Comparison of ENCODE assay signal across 29 cellular contexts in genomic region chr4:151455212-151455611, GRCh38. TPM values are rescaled to one million over a fixed set of nuclear protein-coding genes. Genes with fewer than 3 reads are reported as not detected.
A peak's percentile ranks its signal among the peaks of the same experiment; 100 is the strongest.
DNase-seq lines count a peak whose midpoint lies in the region; ATAC-seq and TF ChIP-seq lines count a peak whose summit lies in the region.
"Had no signal": no experiment of that assay in that cellular context is flagged by ENCODE, and none has a peak within 500 bp of the region (broad histone marks: within the 10 kb centered on the region; RNA-seq: fewer than 3 reads in every experiment).

No MANE protein-coding gene starts in this region.

- no peaks in the 10 kb centered on the region for H3K9me3 ChIP-seq in heart right ventricle
- no peaks in the 10 kb centered on the region for H3K9me3 ChIP-seq in transverse colon
- no peaks in the 10 kb centered on the region for H3K9me3 ChIP-seq in esophagus squamous epithelium
- H3K9me3 ChIP-seq: ascending aorta, SJCRH30, upper lobe of right lung had no signal

- in situ Hi-C loops in transverse colon (cut with MboI; ENCODE audit: low pct_ligation_motif_present in 1 of 4, low pct_unique_long_range_greater_than_20kb in 1 of 4, low sequenced_read_pairs in 3 of 4): no loop called here

- WGBS in heart right ventricle, 2 donors: 80 to 87% methylated on average over 1 of the region's 1 CpG
- WGBS in transverse colon (ENCODE audit: low coverage in 1 of 2), 2 donors: 35% methylated on average over 1 of the region's 1 CpG; no CpG with 5 or more reads in 1 of the 2 donors
- 91 to 100% methylated on average over 1 of the region's 1 CpG for WGBS in esophagus squamous epithelium, 2 donors

- H3K27ac ChIP-seq in heart right ventricle (no peak overlapping the region), VCaP (peak overlapping the region; percentile 89), transverse colon (no peak overlapping the region), esophagus squamous epithelium (no peak overlapping the region)
- H3K27ac ChIP-seq: ascending aorta, coronary artery, SJCRH30, upper lobe of right lung had no signal

- H3K4me1 ChIP-seq in heart right ventricle: peaks cover 0 to 9% (median 0%) of the 10 kb centered on the region in 9 donors
- peaks cover 0 to 42% (median 6%) of the 10 kb centered on the region in 4 donors for H3K4me1 ChIP-seq in transverse colon
- H3K4me1 ChIP-seq in esophagus squamous epithelium: peaks cover 0 to 26% (median 0%) of the 10 kb centered on the region in 3 donors
- H3K4me1 ChIP-seq: ascending aorta, SJCRH30, upper lobe of right lung had no signal

- H3K36me3 ChIP-seq in heart right ventricle (no peaks in the 10 kb centered on the region), transverse colon (no peaks in the 10 kb centered on the region), esophagus squamous epithelium (no peaks in the 10 kb centered on the region)
- H3K36me3 ChIP-seq: ascending aorta, SJCRH30, upper lobe of right lung had no signal

- DNase-seq in left ventricle myocardium superior (no peak), heart right ventricle (no peak), left kidney (ENCODE audit: low read depth, low spot score) (peak; percentile 19), transverse colon (peak; percentile 12), esophagus squamous epithelium (lab: John Stamatoyannopoulos, UW) (no peak), NCI-H128 (lab: John Stamatoyannopoulos, UW; ENCODE audit: unreplicated experiment) (no peak)
- no peak for DNase-seq in stimulated activated CD4-positive, alpha-beta T cell treated with anti-CD3 and anti-CD28 coated beads, Interleukin-15, amount 100 ng/mL, for 24 hours
- DNase-seq: activated CD4-positive, alpha-beta T cell treated with anti-CD3 and anti-CD28 coated beads, Interleukin-2, amount 50 U/mL, for 1 hour; activated effector memory CD4-positive, alpha-beta T cell treated with Interleukin-2 at 50 U/mL for 16 hours; activated T-cell treated with anti-CD3 and anti-CD28 coated beads, Interleukin-2, amount 50 U/mL, for 1 hour; AML-193; CD4-positive, alpha-beta T cell; DMS79 treated with DMSO at 0.1 percent for 48 hours; effector memory CD4-positive, alpha-beta T cell; GDM1; glutamatergic neuron; HFFc6; islet precursor cell; naive thymus-derived CD4-positive, alpha-beta T cell; NCI-H1417 treated with DMSO at 0.1 percent for 48 hours; occipital lobe; RPMI8226; SJCRH30; stimulated activated naive B cell treated with anti-CD40 and anti-IgM and Interleukin-4, amounts not matched to agents 10 μg/mL and 1 μg/mL and 100 μg/mL, for 72 hours; T1000; upper lobe of right lung had no signal

- H3K27me3 ChIP-seq in heart right ventricle (no peaks in the 10 kb centered on the region), transverse colon (no peaks in the 10 kb centered on the region), esophagus squamous epithelium (no peaks in the 10 kb centered on the region)
- H3K27me3 ChIP-seq: ascending aorta, SJCRH30, upper lobe of right lung had no signal

- ATAC-seq in left ventricle myocardium superior (peak; percentile 27), heart right ventricle (no peak)
- ATAC-seq: naive thymus-derived CD4-positive, alpha-beta T cell; stimulated activated naive B cell treated with anti-CD40 and anti-IgM and Interleukin-4, amounts not matched to agents 10 μg/mL and 1 μg/mL and 100 μg/mL, for 72 hours; upper lobe of right lung had no signal

- intact Hi-C loops in left ventricle myocardium superior (cut with micrococcal nuclease): no loop called here
- intact Hi-C loops in heart right ventricle (cut with DNase I): no loop called here
- intact Hi-C loops in transverse colon (cut with DNase I; ENCODE audit: low total_unique reads): no loop called here
- intact Hi-C loops in esophagus squamous epithelium (cut with DNase I): no loop called here

- TF ChIP-seq CTCF in heart right ventricle (IDR thresholded peaks at IDR 0.05) (no peak), VCaP (conservative IDR thresholded peaks at IDR 0.05) (no peak), transverse colon (IDR thresholded peaks at IDR 0.05) (peak in 1 of 5 experiments; percentile 15), esophagus squamous epithelium (IDR thresholded peaks at IDR 0.05) (no peak)

- TF ChIP-seq EP300 in transverse colon (IDR thresholded peaks at IDR 0.05; ENCODE audit: low read depth): no peak

- TF ChIP-seq POLR2A in transverse colon (IDR thresholded peaks at IDR 0.05) (no peak), esophagus squamous epithelium (IDR thresholded peaks at IDR 0.05) (no peak)

- H3K4me3 ChIP-seq in heart right ventricle: no peak overlapping the region
- no peak overlapping the region for H3K4me3 ChIP-seq in transverse colon
- no peak overlapping the region for H3K4me3 ChIP-seq in esophagus squamous epithelium
- H3K4me3 ChIP-seq: ascending aorta, coronary artery, SJCRH30, upper lobe of right lung had no signal

RNA-seq across cellular contexts. Expression of gene FHIP1A, which starts 46.2 kb away (rescaled TPM):
- total RNA-seq in left ventricle myocardium superior (20.2 TPM), heart right ventricle (10 to 100 TPM; 12.6 to 27.7 (median 21.7) TPM), transverse colon (10 to 100 TPM; 40.8 to 52.9 (median 44.5) TPM), esophagus squamous epithelium (10 to 100 TPM; 23.4 to 66.2 (median 34.5) TPM)
- polyA plus RNA-seq in heart right ventricle: 1 to 10 TPM in 1 of 2 donors, under 1 TPM in 1; 0.77 to 3.1 TPM
- total RNA-seq: ascending aorta had no signal
- polyA plus RNA-seq: naive thymus-derived CD4-positive, alpha-beta T cell had no signal

Comparison
In these comparisons a context has a peak if more than half of its experiments do, and no peak if none do; other contexts are left out.
1. DNase-seq: peak in left kidney (single experiment) and transverse colon (single experiment); none in left ventricle myocardium superior (single experiment), heart right ventricle (0 of 2), esophagus squamous epithelium (single experiment), stimulated activated CD4-positive, alpha-beta T cell treated with anti-CD3 and anti-CD28 coated beads, Interleukin-15, amount 100 ng/mL, for 24 hours (single experiment) and NCI-H128 (single experiment).